24 cellular contexts compared by ENCODE assay signal in genomic region chr4:519203-519651, GRCh38. TPM values are rescaled to one million over a fixed set of nuclear protein-coding genes. Genes with fewer than 3 reads are reported as not detected.
"Had no signal": no experiment of that assay in that cellular context is flagged by ENCODE, and none has a peak within 500 bp of the region (broad histone marks: within the 10 kb centered on the region; RNA-seq: fewer than 3 reads in every experiment).

No MANE protein-coding gene starts in this region.

- ATAC-seq: activated CD8-positive, alpha-beta T cell treated with anti-CD3 and anti-CD28 coated beads, Interleukin-2, amount 10 ng/mL, durations not matched to agents 7 days and 5 days; activated T-cell treated with anti-CD3 and anti-CD28 coated beads, Interleukin-2, amount 50 U/mL, for 72 hours; gastrocnemius medialis; heart right ventricle; left lung; natural killer cell treated with Interleukin-12 subunit alpha and Interleukin-12 subunit beta and Interleukin-15 and Interleukin-18, amount 100 ng/mL, for 72 hours had no signal

- H3K4me1 ChIP-seq: gastrocnemius medialis, heart right ventricle, left lung, right atrium auricular region, transverse colon had no signal

- H3K27ac ChIP-seq: gastrocnemius medialis, heart right ventricle, left lung, right atrium auricular region, transverse colon, vagina had no signal

- H3K9me3 ChIP-seq: gastrocnemius medialis, heart right ventricle, left lung, right atrium auricular region, transverse colon, vagina had no signal

- DNase-seq: activated B cell treated with CpG ODN at 0.5 μM for 24 hours; activated CD4-positive, alpha-beta T cell treated with anti-CD3 and anti-CD28 coated beads, Interleukin-2, amount 10 ng/mL, durations not matched to agents 24 days and 14 days; activated CD8-positive, alpha-beta memory T cell treated with anti-CD3 and anti-CD28 coated beads, Interleukin-2, amount 50 U/mL, for 4 hours; activated CD8-positive, alpha-beta T cell treated with anti-CD3 and anti-CD28 coated beads, Interleukin-2, amount 10 ng/mL, durations not matched to agents 7 days and 5 days; activated gamma-delta T cell treated with Interleukin-2 at 50 U/mL for 16 hours; activated T-cell treated with anti-CD3 and anti-CD28 coated beads, Interleukin-2, amount 50 U/mL, for 72 hours; amniotic stem cell; effector CD8-positive, alpha-beta T cell; gastrocnemius medialis; heart right ventricle; left lung; nucleus accumbens; stimulated activated CD4-positive, alpha-beta T cell treated with anti-CD3 and anti-CD28 coated beads, Interleukin-15, amount 100 ng/mL, for 24 hours; stimulated activated CD4-positive, alpha-beta T cell treated with anti-CD3 and anti-CD28 coated beads, Interleukin-4, amount 100 ng/mL, for 24 hours; stimulated activated naive CD4-positive, alpha-beta T cell; transverse colon had no signal

- H3K27me3 ChIP-seq: gastrocnemius medialis, heart right ventricle, left lung, right atrium auricular region, transverse colon, vagina had no signal

- H3K4me3 ChIP-seq: gastrocnemius medialis, heart right ventricle, left lung, right atrium auricular region, transverse colon, vagina had no signal

RNA-seq across cellular contexts. Expression of gene TMEM271, which starts 56.9 kb away (rescaled TPM):
- total RNA-seq: activated B cell treated with CpG ODN at 0.5 μM for 24 hours; activated CD4-positive, alpha-beta T cell treated with anti-CD3 and anti-CD28 coated beads, Interleukin-2, amount 10 ng/mL, durations not matched to agents 24 days and 14 days; activated CD8-positive, alpha-beta T cell treated with anti-CD3 and anti-CD28 coated beads, Interleukin-2, amount 10 ng/mL, durations not matched to agents 7 days and 5 days; activated T-cell treated with anti-CD3 and anti-CD28 coated beads, Interleukin-2, amount 50 U/mL, for 72 hours; endothelial cell of umbilical vein; fibroblast of lung; gastrocnemius medialis; heart right ventricle; left lung; natural killer cell treated with Interleukin-12 subunit alpha and Interleukin-12 subunit beta and Interleukin-15 and Interleukin-18, amount 100 ng/mL, for 72 hours; right atrium auricular region; skeletal muscle tissue; subcutaneous adipose tissue; T-helper 2 cell treated with Interferon-gamma antibody and Interleukin-4, amounts not matched to agents 100 ng/mL and 5 ng/mL, for 36 hours; transverse colon had no signal
- polyA plus RNA-seq: endothelial cell of umbilical vein, fibroblast of lung, heart right ventricle had no signal
